9 cellular contexts compared by ENCODE assay signal in genomic region chr18:3499498-3499897, GRCh38. TPM values are rescaled to one million over a fixed set of nuclear protein-coding genes. Genes with fewer than 3 reads are reported as not detected.
DNase-seq lines count a peak whose midpoint lies in the region; TF ChIP-seq lines count a peak whose summit lies in the region.
"Had no signal": no experiment of that assay in that cellular context is flagged by ENCODE, and none has a peak within 500 bp of the region (broad histone marks: within the 10 kb centered on the region; RNA-seq: fewer than 3 reads in every experiment).

No MANE protein-coding gene starts in this region.

- 0 out of 2 replicates have a peak, but pooled peaks have one; percentile 9 for TF ChIP-seq CTCF in AG10803 (conservative IDR thresholded peaks at IDR 0.05; ENCODE audit: low read length)
- TF ChIP-seq CTCF in GM10266 (IDR thresholded peaks at IDR 0.05; ENCODE audit: control insufficient read depth, insufficient read depth, low read depth, missing control alignments) = no peak

- H3K4me3 ChIP-seq in AG10803 (ENCODE audit: low read length) = peak overlapping the region; percentile 46
- H3K4me3 ChIP-seq in muscle layer of colon (ENCODE audit: low read depth in 1 of 2, low read length in 2 of 2) = peak overlapping the region; percentile 44 to 60

- no peak overlapping the region for H3K27ac ChIP-seq in muscle layer of colon (ENCODE audit: low read depth, low read length)
- H3K27ac ChIP-seq: neutrophil had no signal

- no peaks in the 10 kb centered on the region for H3K36me3 ChIP-seq in muscle layer of colon (ENCODE audit: insufficient read depth, low read length)
- H3K36me3 ChIP-seq: neutrophil had no signal

- H3K9me3 ChIP-seq in muscle layer of colon (ENCODE audit: low read length) = no peaks in the 10 kb centered on the region
- H3K9me3 ChIP-seq: neutrophil had no signal

- no peaks in the 10 kb centered on the region for H3K27me3 ChIP-seq in muscle layer of colon (ENCODE audit: control insufficient read depth in 1 of 2, insufficient read depth in 2 of 2, low read length in 2 of 2)

- DNase-seq in AG10803 (ENCODE audit: low read depth) (no peak), HuH-7 (ENCODE audit: low spot score) (peak; percentile 29), dermis blood vessel endothelial cell (peak; percentile 23), NCI-H146 treated with DMSO at 0.1 percent for 48 hours (lab: John Stamatoyannopoulos, UW; ENCODE audit: unreplicated experiment) (no peak), dedifferentiated amniotic fluid mesenchymal stem cell (ENCODE audit: extremely low spot score) (no peak), GM10266 (ENCODE audit: extremely low spot score) (no peak), HT-29 (ENCODE audit: low spot score) (no peak)

- H3K4me1 ChIP-seq in muscle layer of colon (ENCODE audit: insufficient read depth, low read length) = peaks cover 10% of the 10 kb centered on the region

- H3K9ac ChIP-seq in muscle layer of colon (ENCODE audit: low read length) = no peak overlapping the region

RNA-seq across cellular contexts. Expression of gene TGIF1, which starts 49.5 kb away (rescaled TPM):
- 136 and 195 TPM in 2 replicates for total RNA-seq in dermis blood vessel endothelial cell
- 241 and 264 TPM in 2 replicates for total RNA-seq in HT-29 (2014; rRNA removed; shearing (Covaris generic))

Comparison
In these comparisons a context has a peak if more than half of its experiments do, and no peak if none do; other contexts are left out.
1. DNase-seq: peak in HuH-7 (single experiment) and dermis blood vessel endothelial cell (single experiment); none in AG10803 (single experiment), NCI-H146 treated with DMSO at 0.1 percent for 48 hours (single experiment), dedifferentiated amniotic fluid mesenchymal stem cell (single experiment), GM10266 (single experiment) and HT-29 (single experiment).